Comparison of ENCODE assay signal across 16 cellular contexts in the genomic region with DNA sequence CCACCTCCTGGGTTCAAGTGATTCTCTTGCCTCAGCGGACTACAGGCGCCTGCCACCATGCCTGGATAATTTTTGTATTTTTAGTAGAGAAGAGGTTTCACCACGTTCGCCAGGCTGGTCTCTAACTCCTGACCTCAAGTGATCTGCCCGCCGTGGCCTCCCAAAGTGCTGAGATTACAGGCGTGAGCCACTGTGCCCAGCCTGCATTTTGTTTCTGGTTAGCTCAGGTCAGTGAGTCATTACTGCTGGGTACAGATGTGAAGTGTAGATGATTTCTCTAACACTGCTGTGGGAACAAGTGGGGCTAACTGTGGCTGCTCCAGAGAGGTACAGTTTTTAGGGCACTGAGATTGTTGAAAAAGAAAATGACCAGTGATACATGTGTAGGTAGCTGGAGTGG.
DNase-seq lines count a peak whose midpoint lies in the region; ATAC-seq, FAIRE-seq and TF ChIP-seq lines count a peak whose summit lies in the region.
"Had no signal": no experiment of that assay in that cellular context is flagged by ENCODE, and none has a peak within 500 bp of the region (broad histone marks: within the 10 kb centered on the region; RNA-seq: fewer than 3 reads in every experiment).

No MANE protein-coding gene starts in this region.

- FAIRE-seq in frontal cortex (lab: Jason Lieb, UNC), result no peak

- in situ Hi-C loops in brain microvascular endothelial cell (cut with HindIII; ENCODE audit: low pct_ligation_motif_present, low sequenced_read_pairs), result no loop called here

- ATAC-seq in right cardiac atrium, result peak; percentile 55 to 67

- no peak overlapping the region for H3K27ac ChIP-seq in brain microvascular endothelial cell
- H3K27ac ChIP-seq in right cardiac atrium (ENCODE audit: low read length), result no peak overlapping the region
- H3K27ac ChIP-seq: SK-N-MC had no signal

- intact Hi-C loops in right cardiac atrium (cut with DNase I), result no loop called here

- H3K36me3 ChIP-seq in brain microvascular endothelial cell (replicated peaks), result no peaks in the 10 kb centered on the region

- WGBS in right cardiac atrium, result 61% methylated on average over 7 of the region's 7 CpGs

- TF ChIP-seq CTCF in brain microvascular endothelial cell (IDR thresholded peaks at IDR 0.05; ENCODE audit: low read depth, low read length, missing control alignments), result no peak

- H3K9me3 ChIP-seq in right cardiac atrium (ENCODE audit: control insufficient read depth, low read length), result no peaks in the 10 kb centered on the region

- H3K27me3 ChIP-seq in brain microvascular endothelial cell (replicated peaks) (no peaks in the 10 kb centered on the region), right cardiac atrium (ENCODE audit: control insufficient read depth, insufficient read depth) (no peaks in the 10 kb centered on the region)

- DNase-seq in AG20443 (ENCODE audit: low spot score) (peak; percentile 8), HK-2 (ENCODE audit: unreplicated experiment) (peak; percentile 41), brain microvascular endothelial cell (peak; percentile 9), right cardiac atrium (peak in 2 of 3 donors; percentile 46 to 48), Kasumi-1 (lab: John Stamatoyannopoulos, UW) (no peak), frontal cortex (ENCODE audit: low spot score in 2 of 2) (no peak), medulla oblongata (ENCODE audit: extremely low spot score) (no peak), SHP77 treated with DMSO at 0.1 percent for 48 hours (lab: John Stamatoyannopoulos, UW) (no peak)
- DNase-seq: activated CD4-positive, alpha-beta T cell treated with anti-CD3 and anti-CD28 coated beads, Interleukin-2, amount 50 U/mL, for 1 hour; activated T-cell treated with anti-CD3 and anti-CD28 coated beads for 4 hours; Calu3; GF-D8; NCI-H1694; substantia nigra; T-helper 9 cell had no signal

- H3K4me3 ChIP-seq in brain microvascular endothelial cell (ENCODE audit: low read depth, low read length) (no peak overlapping the region), right cardiac atrium (ENCODE audit: low read length) (no peak overlapping the region)
- H3K4me3 ChIP-seq: SK-N-MC had no signal

- no peaks in the 10 kb centered on the region for H3K4me1 ChIP-seq in right cardiac atrium (ENCODE audit: control insufficient read depth, insufficient read depth, low read length)

Comparison
In these comparisons a context has a peak if more than half of its experiments do, and no peak if none do; other contexts are left out.
1. DNase-seq: peak in AG20443 (single experiment), HK-2 (single experiment), brain microvascular endothelial cell (single experiment) and right cardiac atrium (2 of 3); none in Kasumi-1 (0 of 2), frontal cortex (0 of 2), medulla oblongata (single experiment) and SHP77 treated with DMSO at 0.1 percent for 48 hours (single experiment).